In the genomic region with DNA sequence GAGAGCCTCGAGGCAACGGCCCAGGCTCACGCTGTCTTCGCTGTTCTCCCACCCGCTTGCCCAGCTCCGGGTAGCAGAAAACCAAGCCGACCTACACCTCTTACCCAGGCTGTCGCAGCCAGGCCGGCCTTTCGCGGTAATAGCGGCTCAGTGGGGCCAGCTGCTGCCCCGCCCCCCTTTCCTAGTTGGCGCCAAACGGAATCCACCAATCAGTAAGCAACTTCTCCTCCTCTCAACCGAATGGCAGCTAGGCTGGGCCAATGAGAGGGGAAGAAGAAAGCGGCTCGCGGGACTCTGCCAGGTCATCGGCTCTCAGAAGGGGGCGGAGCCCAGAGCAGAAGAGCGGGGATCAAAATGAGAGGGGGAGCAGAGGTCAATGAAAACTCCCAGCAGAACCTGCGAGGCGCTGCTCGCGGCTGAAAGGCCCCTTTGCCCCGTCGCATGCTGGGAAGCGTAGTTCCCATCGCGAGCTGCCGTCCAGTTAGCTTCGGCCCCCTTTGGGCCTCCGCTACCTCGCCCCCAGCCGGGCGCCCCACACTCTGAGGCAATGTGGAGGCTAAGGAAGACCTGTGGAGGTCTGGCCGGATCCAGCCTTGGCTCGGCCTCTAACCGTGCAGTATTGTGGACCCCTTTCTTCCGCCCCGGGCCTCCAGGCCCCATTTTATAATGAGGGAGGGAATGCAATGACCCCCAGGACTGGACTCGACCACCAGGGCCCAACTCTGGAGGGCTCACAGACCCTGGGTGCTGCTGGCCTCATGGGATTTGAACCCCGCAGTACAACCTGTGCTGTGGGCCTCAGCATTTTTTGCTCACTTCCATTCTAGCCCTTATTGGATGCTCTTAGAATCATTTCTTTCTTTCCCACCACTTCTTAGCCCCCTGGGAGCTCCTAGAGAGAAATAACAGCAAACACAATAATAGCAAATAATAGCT, we compare ENCODE assay signal across 8 cellular contexts. TPM values are rescaled to one million over a fixed set of nuclear protein-coding genes. Genes with fewer than 3 reads are reported as not detected.
DNase-seq lines count a peak whose midpoint lies in the region; ATAC-seq and TF ChIP-seq lines count a peak whose summit lies in the region.

Gene CDC25A (minus strand): TSS at position 152 of the 936 bp plus-strand sequence. CDS start 470 bp downstream, outside the sequence.

- no peaks in the 10 kb centered on the region for H3K27me3 ChIP-seq in BE2C
- H3K27me3 ChIP-seq in colonic mucosa: no peaks in the 10 kb centered on the region

- H3K4me1 ChIP-seq in BE2C: no peaks in the 10 kb centered on the region
- no peaks in the 10 kb centered on the region for H3K4me1 ChIP-seq in colonic mucosa

- intact Hi-C loops in colonic mucosa (cut with DNase I): no loop called here

- DNase-seq in BE2C (peak; percentile 94), GM19240 (ENCODE audit: insufficient read length, low spot score) (peak; percentile 97), NCI-H526 (lab: John Stamatoyannopoulos, UW) (peak; percentile 99), colonic mucosa (peak; percentile 98), kidney tubule cell (ENCODE audit: low spot score) (peak; percentile 99)
- DNase-seq in activated CD4-positive, alpha-beta T cell treated with anti-CD3 and anti-CD28 coated beads for 48 hours: peak; percentile 97
- peak; percentile 75 to 95 (median 87) for DNase-seq in stimulated activated CD4-positive, alpha-beta T cell treated with anti-CD3 and anti-CD28 coated beads, Interleukin-1b, Interleukin-23, amount 100 ng/mL, for 24 hours (ENCODE audit: low read depth in 4 of 4, low spot score in 1 of 4)

- no peaks in the 10 kb centered on the region for H3K9me3 ChIP-seq in BE2C
- no peaks in the 10 kb centered on the region for H3K9me3 ChIP-seq in colonic mucosa

- H3K4me3 ChIP-seq in BE2C (ENCODE audit: low read depth, low read length): peak within 1 kb of the TSS; percentile 77
- H3K4me3 ChIP-seq in colonic mucosa: peak within 1 kb of the TSS; percentile 97

- TF ChIP-seq CTCF in BE2C (IDR thresholded peaks at IDR 0.05; ENCODE audit: low read depth, low read length): no peak
- TF ChIP-seq CTCF in colonic mucosa (IDR thresholded peaks at IDR 0.05): no peak

- peak; percentile 96 for ATAC-seq in HG03460 (IDR thresholded peaks at IDR 0.05; ENCODE audit: unreplicated experiment)

- peak within 1 kb of the TSS; percentile 37 for H3K27ac ChIP-seq in colonic mucosa

- H3K36me3 ChIP-seq in BE2C (peaks cover 16% of the 10 kb centered on the region), colonic mucosa (no peaks in the 10 kb centered on the region)

- H3K9ac ChIP-seq in colonic mucosa (ENCODE audit: low read depth in 2 of 2, low read length in 2 of 2): peak within 1 kb of the TSS; percentile 76 to 83

RNA-seq across cellular contexts. Expression of gene CDC25A, which starts in this region (rescaled TPM):
- polyA plus RNA-seq in BE2C (2012; ENCODE audit: insufficient read depth, insufficient read length, low read depth): 1.9 TPM
- total RNA-seq in colonic mucosa: 10 to 100 TPM in 1 of 2 donors, 1 to 10 TPM in 1; 5.3 to 23.7 TPM

Comparison
In these comparisons a context has a peak if more than half of its experiments do, and no peak if none do; other contexts are left out.
1. Peak in every context shown above with its lines: DNase-seq, ATAC-seq, H3K4me3 ChIP-seq and H3K27ac ChIP-seq.